13 cellular contexts compared by ENCODE assay signal in genomic region chr16:15703029-15703736, GRCh38. TPM values are rescaled to one million over a fixed set of nuclear protein-coding genes. Genes with fewer than 3 reads are reported as not detected.
DNase-seq lines count a peak whose midpoint lies in the region; ATAC-seq and TF ChIP-seq lines count a peak whose summit lies in the region.
"Had no signal": no experiment of that assay in that cellular context is flagged by ENCODE, and none has a peak within 500 bp of the region (broad histone marks: within the 10 kb centered on the region; RNA-seq: fewer than 3 reads in every experiment).

No MANE protein-coding gene starts in this region.

- no peaks in the 10 kb centered on the region for H3K27me3 ChIP-seq in ACC112 (ENCODE audit: insufficient read depth, low read length)
- H3K27me3 ChIP-seq in A673 (replicated peaks; ENCODE audit: insufficient read depth, low read depth, low read length, poor library complexity), result no peaks in the 10 kb centered on the region
- H3K27me3 ChIP-seq: BE2C had no signal

- CTCF ChIA-PET in A673 (lab: Charles Lee), result no interaction called here

- H3K9me3 ChIP-seq in mesodermal cell (ENCODE audit: control insufficient read depth, low read length) (no peaks in the 10 kb centered on the region), A673 (ENCODE audit: low read depth, low read length, poor library complexity, severe bottlenecking) (no peaks in the 10 kb centered on the region)
- H3K9me3 ChIP-seq: BE2C had no signal

- peak; percentile 4 for DNase-seq in GF-D8 (lab: John Stamatoyannopoulos, UW)
- peak; percentile 6 for DNase-seq in amniotic epithelial cell (ENCODE audit: low read depth)
- DNase-seq in NCI-H2107 treated with DMSO at 0.1 percent for 48 hours (lab: John Stamatoyannopoulos, UW; ENCODE audit: unreplicated experiment), result no peak
- no peak for DNase-seq in A673 (ENCODE audit: low spot score)
- no peak for DNase-seq in left colon
- DNase-seq: activated CD4-positive, alpha-beta T cell treated with anti-CD3 and anti-CD28 coated beads for 4 hours; activated gamma-delta T cell treated with Interleukin-2 at 50 U/mL for 16 hours; BE2C; left ventricle myocardium superior had no signal

- H3K79me2 ChIP-seq in ACC112 (ENCODE audit: control insufficient read depth, insufficient read depth, low read length, unreplicated experiment), result no peaks in the 10 kb centered on the region
- H3K79me2 ChIP-seq: parathyroid adenoma had no signal

- H3K27ac ChIP-seq in ACC112 (ENCODE audit: low read depth, low read length) (peak overlapping the region; percentile 14; the same call in 1 of the 2 replicates), mesodermal cell (ENCODE audit: low read depth, low read length, severe bottlenecking) (peak overlapping the region; percentile 53), A673 (ENCODE audit: low read depth, low read length, poor library complexity, severe bottlenecking) (no peak overlapping the region)
- H3K27ac ChIP-seq: parathyroid adenoma had no signal

- 94 to 96% methylated on average over 9 to 11 of the region's 14 CpGs for WGBS in mesodermal cell (ENCODE audit: insufficient coverage in 2 of 2), 2 experiments

- POLR2A ChIA-PET in A673 (lab: Charles Lee; ENCODE audit: low non-redundant PET), result no interaction called here

- ATAC-seq in HG02678 (IDR thresholded peaks at IDR 0.05; ENCODE audit: unreplicated experiment) (no peak), left colon (no peak)
- ATAC-seq: left ventricle myocardium superior had no signal

- H3K36me3 ChIP-seq in ACC112 (ENCODE audit: insufficient read depth, low read length) (no peaks in the 10 kb centered on the region; the same call in 1 of the 2 replicates), mesodermal cell (ENCODE audit: control insufficient read depth, insufficient read depth, low read length) (peaks cover 70% of the 10 kb centered on the region), A673 (ENCODE audit: insufficient read depth, low read length, poor library complexity, severe bottlenecking) (peaks cover 39% of the 10 kb centered on the region)

- H3K4me1 ChIP-seq in ACC112 (ENCODE audit: control insufficient read depth, insufficient read depth, low read length, unreplicated experiment), result peaks cover 13% of the 10 kb centered on the region
- H3K4me1 ChIP-seq in mesodermal cell (ENCODE audit: control insufficient read depth, insufficient read depth, low read length, poor library complexity, severe bottlenecking), result peaks cover 5% of the 10 kb centered on the region
- H3K4me1 ChIP-seq in A673 (ENCODE audit: insufficient read depth, low read length, poor library complexity, severe bottlenecking), result no peaks in the 10 kb centered on the region
- H3K4me1 ChIP-seq: BE2C, parathyroid adenoma had no signal

- H2AFZ ChIP-seq in ACC112 (ENCODE audit: low read length, unreplicated experiment), result no peak overlapping the region
- H2AFZ ChIP-seq: parathyroid adenoma had no signal

- BruUV-seq in A673 (replicated peaks; lab: Mats Ljungman, UMichigan), result no TSS peak

- intact Hi-C loops in A673 (cut with micrococcal nuclease; ENCODE audit: unreplicated experiment) (no loop called here), left colon (cut with DNase I, micrococcal nuclease) (no loop called here)

- TF ChIP-seq CTCF in A673 (conservative IDR thresholded peaks at IDR 0.05; ENCODE audit: low read depth, low read length), result no peak

- H3K4me3 ChIP-seq in ACC112 (ENCODE audit: low read depth, low read length), result no peak overlapping the region
- H3K4me3 ChIP-seq in mesodermal cell (ENCODE audit: extremely low read depth, insufficient read depth, low read length, poor library complexity, severe bottlenecking), result no peak overlapping the region
- no peak overlapping the region for H3K4me3 ChIP-seq in A673 (ENCODE audit: low read depth, low read length, poor library complexity, severe bottlenecking)

RNA-seq across cellular contexts. Expression of gene NDE1, which starts 53.1 kb away (rescaled TPM):
- 73.2 TPM for polyA plus RNA-seq in mesodermal cell (2013, experiment 1 of 2)
- 76.7 TPM for polyA plus RNA-seq in mesodermal cell (2013, experiment 2 of 2)
- total RNA-seq in A673 (2021), result 78.1 and 79.6 TPM in 2 replicates
- 10 to 100 TPM; 24.8 to 30.9 TPM for total RNA-seq in left colon

Comparison
In these comparisons a context has a peak if more than half of its experiments do, and no peak if none do; other contexts are left out.
1. DNase-seq: peak in GF-D8 (single experiment) and amniotic epithelial cell (single experiment); none in NCI-H2107 treated with DMSO at 0.1 percent for 48 hours (single experiment), A673 (single experiment) and left colon (0 of 2).